12 cellular contexts compared by ENCODE assay signal in the genomic region with DNA sequence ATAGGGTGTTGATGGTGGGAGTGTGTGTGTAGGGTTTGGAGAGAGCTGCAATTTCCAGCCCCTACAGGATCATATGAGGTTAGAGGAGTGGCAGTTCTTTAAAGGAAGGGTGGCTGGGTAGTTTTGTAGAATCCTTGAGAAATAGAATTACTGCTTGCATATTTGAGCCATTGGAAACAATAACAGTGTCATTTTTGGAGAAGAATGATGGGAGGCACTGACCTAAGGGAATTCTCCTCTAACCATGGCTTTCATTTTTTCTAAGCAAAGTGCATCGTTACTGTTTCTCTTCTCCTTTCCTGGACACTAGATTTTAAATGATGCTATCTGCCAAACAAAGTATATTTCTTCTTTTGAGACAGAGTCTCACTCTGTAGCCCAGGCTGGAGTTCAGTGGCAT.
"Had no signal": no experiment of that assay in that cellular context is flagged by ENCODE, and none has a peak within 500 bp of the region (broad histone marks: within the 10 kb centered on the region; RNA-seq: fewer than 3 reads in every experiment).

No MANE protein-coding gene starts in this region.

- H3K9me3 ChIP-seq: ascending aorta, pancreas, tibial artery had no signal

- ATAC-seq: pancreas; stimulated activated memory B cell treated with anti-CD40 and anti-IgM and Interleukin-4, amounts not matched to agents 10 μg/mL and 1 μg/mL and 100 μg/mL, for 72 hours; WTC11 had no signal

- H3K27ac Mint-ChIP-seq: activated T-helper 1 cell treated with anti-CD3 and anti-CD28 coated beads, Interleukin-12 subunit alpha, Interleukin-12 subunit beta, Interleukin-2, Interleukin-4 antibody, amounts not matched to agents 30 ng/mL and 10 ng/mL and 1 ng/mL, durations not matched to agents 14 hours and 24 hours and 36 hours; stimulated activated memory B cell treated with anti-CD40 and anti-IgM and Interleukin-4, amounts not matched to agents 10 μg/mL and 1 μg/mL and 100 μg/mL, for 72 hours; T-helper 1 cell treated with Interleukin-12 subunit alpha and Interleukin-12 subunit beta and Interleukin-4 antibody, amounts not matched to agents 30 μg/mL and 1 μg/mL, for 36 hours; WTC11 had no signal

- H3K36me3 ChIP-seq: ascending aorta, pancreas had no signal

- H3K27me3 Mint-ChIP-seq: stimulated activated memory B cell treated with anti-CD40 and anti-IgM and Interleukin-4, amounts not matched to agents 10 μg/mL and 1 μg/mL and 100 μg/mL, for 72 hours had no signal

- H3K4me1 Mint-ChIP-seq: stimulated activated memory B cell treated with anti-CD40 and anti-IgM and Interleukin-4, amounts not matched to agents 10 μg/mL and 1 μg/mL and 100 μg/mL, for 72 hours; WTC11 had no signal

- H3K4me3 Mint-ChIP-seq: activated T-helper 1 cell treated with anti-CD3 and anti-CD28 coated beads, Interleukin-12 subunit alpha, Interleukin-12 subunit beta, Interleukin-2, Interleukin-4 antibody, amounts not matched to agents 30 ng/mL and 10 ng/mL and 1 ng/mL, durations not matched to agents 14 hours and 24 hours and 36 hours; stimulated activated memory B cell treated with anti-CD40 and anti-IgM and Interleukin-4, amounts not matched to agents 10 μg/mL and 1 μg/mL and 100 μg/mL, for 72 hours; T-helper 1 cell treated with Interleukin-12 subunit alpha and Interleukin-12 subunit beta and Interleukin-4 antibody, amounts not matched to agents 30 μg/mL and 1 μg/mL, for 36 hours; WTC11 had no signal

- DNase-seq: activated CD4-positive, alpha-beta T cell treated with anti-CD3 and anti-CD28 coated beads for 48 hours; activated CD8-positive, alpha-beta memory T cell treated with anti-CD3 and anti-CD28 coated beads, Interleukin-2, amount 50 U/mL, for 48 hours; activated naive CD4-positive, alpha-beta T cell; dorsolateral prefrontal cortex; pancreas; stimulated activated CD4-positive, alpha-beta T cell treated with anti-CD3 and anti-CD28 coated beads, Interleukin-2, amount 100 ng/mL, for 48 hours; tibial artery had no signal

- H3K27ac ChIP-seq: ascending aorta, dorsolateral prefrontal cortex, pancreas, tibial artery had no signal

- H3K4me3 ChIP-seq: ascending aorta, dorsolateral prefrontal cortex, pancreas, tibial artery had no signal

- H3K27me3 ChIP-seq: ascending aorta, pancreas, tibial artery had no signal
